ENCODE assay signal across 19 cellular contexts in genomic region chr3:187082976-187083375, GRCh38.
"Had no signal": no experiment of that assay in that cellular context is flagged by ENCODE, and none has a peak within 500 bp of the region (broad histone marks: within the 10 kb centered on the region; RNA-seq: fewer than 3 reads in every experiment).

No MANE protein-coding gene starts in this region.

- ATAC-seq: activated naive CD8-positive, alpha-beta T cell treated with anti-CD3 and anti-CD28 coated beads, Interleukin-2, amount 50 U/mL, for 24 hours; foreskin keratinocyte had no signal

- H3K27ac Mint-ChIP-seq: activated naive CD4-positive, alpha-beta T cell treated with anti-CD3 and anti-CD28 coated beads for 36 hours; activated naive CD8-positive, alpha-beta T cell treated with anti-CD3 and anti-CD28 coated beads, Interleukin-2, amount 50 U/mL, for 24 hours; brain; endodermal cell; nephron progenitor cell had no signal

- H3K4me3 Mint-ChIP-seq: activated naive CD4-positive, alpha-beta T cell treated with anti-CD3 and anti-CD28 coated beads for 36 hours; activated naive CD8-positive, alpha-beta T cell treated with anti-CD3 and anti-CD28 coated beads, Interleukin-2, amount 50 U/mL, for 24 hours; brain; endodermal cell; nephron progenitor cell had no signal

- H3K36me3 Mint-ChIP-seq: brain had no signal

- H3K4me3 ChIP-seq: dorsolateral prefrontal cortex, lung, tibial nerve, uterus had no signal

- H3K4me1 Mint-ChIP-seq: brain had no signal

- H3K27me3 Mint-ChIP-seq: activated naive CD8-positive, alpha-beta T cell treated with anti-CD3 and anti-CD28 coated beads, Interleukin-2, amount 50 U/mL, for 24 hours had no signal

- DNase-seq: activated CD4-positive, alpha-beta T cell treated with anti-CD3 and anti-CD28 coated beads for 1 hour; activated CD4-positive, alpha-beta T cell treated with anti-CD3 and anti-CD28 coated beads, Interleukin-2, amount 50 U/mL, for 48 hours; activated naive CD4-positive, alpha-beta T cell treated with anti-CD3 and anti-CD28 coated beads for 36 hours; activated naive CD8-positive, alpha-beta T cell treated with anti-CD3 and anti-CD28 coated beads, Interleukin-2, amount 50 U/mL, for 24 hours; anterior cingulate cortex; caudate nucleus; dorsolateral prefrontal cortex; endodermal cell; foreskin keratinocyte; glutamatergic neuron; hypothalamus; islet precursor cell; nephron progenitor cell; nucleus accumbens; stimulated activated naive CD4-positive, alpha-beta T cell treated with Interleukin-2 at 50 U/mL for 16 hours; uterus had no signal
